1 cellular context compared by ENCODE assay signal in the genomic region with DNA sequence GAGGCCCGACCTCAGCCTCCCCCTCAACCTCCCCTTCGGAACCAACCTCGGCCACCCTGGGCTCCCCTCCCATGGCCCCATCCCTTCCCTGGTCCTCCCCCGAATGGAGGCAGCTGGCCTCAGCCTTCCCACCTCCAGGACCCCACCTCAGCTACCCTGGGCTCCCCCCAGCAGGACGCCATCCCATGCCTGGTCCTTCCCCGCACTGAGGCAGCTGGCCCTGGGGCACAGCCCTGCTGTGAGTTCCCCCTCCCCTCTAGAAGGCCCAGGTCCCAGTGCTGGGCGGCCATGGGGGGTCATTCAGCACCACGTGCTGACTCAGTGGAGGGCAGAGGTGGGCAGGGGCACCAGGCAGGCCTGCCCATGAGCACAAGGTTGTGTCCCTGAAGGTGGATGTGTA.
TF ChIP-seq lines count a peak whose summit lies in the region.

No MANE protein-coding gene starts in this region.

TF ChIP-seq in H1, 55 proteins besides CTCF, POLR2A, EP300 and RAD21:
- TF ChIP-seq CBX8 (IDR thresholded peaks at IDR 0.05; ENCODE audit: borderline replicate concordance, low read depth, low read length) (no peak), CTBP2 (IDR thresholded peaks at IDR 0.05; ENCODE audit: borderline replicate concordance, insufficient read depth, insufficient read length, low read length) (no peak), KDM5A (IDR thresholded peaks at IDR 0.05; ENCODE audit: low read length) (no peak), MAFK (IDR thresholded peaks at IDR 0.05; ENCODE audit: low read depth, low read length) (no peak), BRCA1 (IDR thresholded peaks at IDR 0.05; ENCODE audit: low read depth, low read length) (no peak), CHD2 (IDR thresholded peaks at IDR 0.05; ENCODE audit: low read length) (no peak), KDM4A (IDR thresholded peaks at IDR 0.05; ENCODE audit: low read depth, low read length, severe bottlenecking) (no peak), FOSL1 (IDR thresholded peaks at IDR 0.05; ENCODE audit: insufficient read depth, low read depth, low read length) (no peak), JUN (IDR thresholded peaks at IDR 0.05; ENCODE audit: low read depth, low read length) (no peak), TAF7 (optimal IDR thresholded peaks at IDR 0.05; ENCODE audit: borderline replicate concordance, low read depth, low read length) (no peak), KDM1A (IDR thresholded peaks at IDR 0.05; ENCODE audit: borderline replicate concordance, low read length) (no peak), HDAC6 (IDR thresholded peaks at IDR 0.05; ENCODE audit: low read depth, low read length) (no peak), SIX5 (IDR thresholded peaks at IDR 0.05; ENCODE audit: low read depth, low read length) (no peak), SP1 (IDR thresholded peaks at IDR 0.05; ENCODE audit: low read depth, low read length) (no peak)
- TF ChIP-seq, protein P1, sequence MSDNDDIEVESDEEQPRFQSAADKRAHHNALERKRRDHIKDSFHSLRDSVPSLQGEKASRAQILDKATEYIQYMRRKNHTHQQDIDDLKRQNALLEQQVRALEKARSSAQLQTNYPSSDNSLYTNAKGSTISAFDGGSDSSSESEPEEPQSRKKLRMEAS (IDR thresholded peaks at IDR 0.05): no peak
